17 cellular contexts compared by ENCODE assay signal in genomic region chr10:75450654-75451419, GRCh38. TPM values are rescaled to one million over a fixed set of nuclear protein-coding genes. Genes with fewer than 3 reads are reported as not detected.
DNase-seq lines count a peak whose midpoint lies in the region; TF ChIP-seq lines count a peak whose summit lies in the region.
"Had no signal": no experiment of that assay in that cellular context is flagged by ENCODE, and none has a peak within 500 bp of the region (broad histone marks: within the 10 kb centered on the region; RNA-seq: fewer than 3 reads in every experiment).

No MANE protein-coding gene starts in this region.

- H3K4me1 ChIP-seq in HUES64 (ENCODE audit: insufficient read depth, low read length) (peaks cover 39% of the 10 kb centered on the region), endocrine pancreas (ENCODE audit: control insufficient read depth, insufficient read depth, low read length) (no peaks in the 10 kb centered on the region), ovary (ENCODE audit: insufficient read depth) (peaks cover 10% of the 10 kb centered on the region), Peyer's patch (no peaks in the 10 kb centered on the region)

- intact Hi-C loops in ovary (cut with DNase I), result no loop called here

- DNase-seq in NCI-H1417 (lab: John Stamatoyannopoulos, UW), result peak in 2 of 3 experiments; percentile 53 to 79
- DNase-seq in NCI-H1417 treated with DMSO at 0.1 percent for 48 hours (lab: John Stamatoyannopoulos, UW), result no peak
- no peak for DNase-seq in neural crest cell (ENCODE audit: low read depth, low spot score)
- DNase-seq in NCI-H82 treated with DMSO at 0.1 percent for 48 hours (lab: John Stamatoyannopoulos, UW; ENCODE audit: unreplicated experiment), result no peak
- no peak for DNase-seq in ovary
- DNase-seq in Peyer's patch, result no peak
- DNase-seq: 8988T, C1 segment of cervical spinal cord, H7, KBM-7, NCI-H1048, NCI-H2029 treated with DMSO at 0.1 percent for 48 hours, NCI-H526, Right ventricle myocardium superior, SK-N-SH had no signal

- H3K36me3 Mint-ChIP-seq in neural crest cell (ENCODE audit: low read depth), result peaks cover 10% of the 10 kb centered on the region

- H3K4me3 ChIP-seq in HUES64 (ENCODE audit: low read length) (peak overlapping the region; percentile 10; the same call in 1 of the 2 replicates), endocrine pancreas (ENCODE audit: control insufficient read depth, insufficient read depth, low read length) (peak overlapping the region; percentile 28), ovary (no peak overlapping the region), Peyer's patch (no peak overlapping the region)

- H3K27ac ChIP-seq in HUES64 (ENCODE audit: low read depth, low read length), result no peak overlapping the region
- H3K27ac ChIP-seq in ovary, result peak overlapping the region in 1 of 2 donors; percentile 41
- H3K27ac ChIP-seq in Peyer's patch, result no peak overlapping the region

- no peak overlapping the region for H3K27ac Mint-ChIP-seq in neural crest cell (ENCODE audit: unreplicated experiment)

- TF ChIP-seq CTCF in neural crest cell (conservative IDR thresholded peaks at IDR 0.05) (no peak), ovary (IDR thresholded peaks at IDR 0.05) (no peak), Peyer's patch (IDR thresholded peaks at IDR 0.05) (no peak)

- H3K9me3 ChIP-seq in HUES64 (ENCODE audit: insufficient read depth, low read depth, low read length), result no peaks in the 10 kb centered on the region
- no peaks in the 10 kb centered on the region for H3K9me3 ChIP-seq in endocrine pancreas (ENCODE audit: control insufficient read depth, low read length)
- no peaks in the 10 kb centered on the region for H3K9me3 ChIP-seq in ovary
- no peaks in the 10 kb centered on the region for H3K9me3 ChIP-seq in Peyer's patch
- H3K9me3 ChIP-seq: SK-N-SH had no signal

- H3K27me3 ChIP-seq in HUES64 (ENCODE audit: insufficient read depth, low read length) (peaks cover 56% of the 10 kb centered on the region), endocrine pancreas (ENCODE audit: control insufficient read depth, insufficient read depth, low read length) (no peaks in the 10 kb centered on the region), ovary (no peaks in the 10 kb centered on the region), Peyer's patch (no peaks in the 10 kb centered on the region)

- H3K36me3 ChIP-seq in HUES64 (ENCODE audit: insufficient read depth, low read length) (no peaks in the 10 kb centered on the region), endocrine pancreas (ENCODE audit: control insufficient read depth, insufficient read depth, low read length) (no peaks in the 10 kb centered on the region), ovary (no peaks in the 10 kb centered on the region), Peyer's patch (no peaks in the 10 kb centered on the region)

- WGBS in HUES64, result 18% methylated on average over 15 of the region's 15 CpGs
- 92 to 95% (median 94%) methylated on average over 15 of the region's 15 CpGs for WGBS in ovary, 3 donors

- peaks cover 45% of the 10 kb centered on the region for H3K4me1 Mint-ChIP-seq in neural crest cell

- TF ChIP-seq POLR2A in ovary (IDR thresholded peaks at IDR 0.05) (no peak), Peyer's patch (IDR thresholded peaks at IDR 0.05) (no peak)

- H3K4me3 Mint-ChIP-seq in neural crest cell, result peak overlapping the region; percentile 15

- H3K9ac ChIP-seq in HUES64 (ENCODE audit: low read depth, low read length), result no peak overlapping the region
- no peak overlapping the region for H3K9ac ChIP-seq in endocrine pancreas (ENCODE audit: control insufficient read depth, insufficient read depth, low read length)
- H3K9ac ChIP-seq: SK-N-SH had no signal

- peaks cover 6% of the 10 kb centered on the region for H3K9me3 Mint-ChIP-seq in neural crest cell

- no peak for TF ChIP-seq EP300 in ovary (IDR thresholded peaks at IDR 0.05)

- H3K27me3 Mint-ChIP-seq in neural crest cell (ENCODE audit: low read depth), result peaks cover 3% of the 10 kb centered on the region

RNA-seq across cellular contexts. Expression of gene LRMDA, which starts 19.4 kb away (rescaled TPM):
- 0.55 TPM for polyA plus RNA-seq in HUES64 (2013, experiment 1 of 2)
- 1.3 TPM for polyA plus RNA-seq in HUES64 (2013, experiment 2 of 2)
- total RNA-seq in neural crest cell (0.98 and 3.1 TPM in 2 replicates), ovary (10 to 100 TPM; 14.8 to 30.7 (median 22.9) TPM), Peyer's patch (10 to 100 TPM in 1 of 4 donors, 1 to 10 TPM in 3; 1.4 to 23.1 (median 3.6) TPM)
- polyA plus RNA-seq in ovary, result 10 to 100 TPM; 20.6 to 25.9 TPM
- total RNA-seq: H7 had no signal

RNA-seq across cellular contexts. Expression of gene ZNF503, which starts 49.3 kb away (rescaled TPM):
- polyA plus RNA-seq in HUES64 (2013, experiment 1 of 2), result 7.1 TPM
- polyA plus RNA-seq in HUES64 (2013, experiment 2 of 2), result 13.3 TPM
- total RNA-seq in neural crest cell (14.6 and 15.9 TPM in 2 replicates), ovary (100 to 1,000 TPM in 3 of 7 donors, 10 to 100 TPM in 4; 33.4 to 221 (median 82.2) TPM), Peyer's patch (1 to 10 TPM; 5.2 to 9.1 (median 6.4) TPM)
- polyA plus RNA-seq in ovary, result 10 to 100 TPM; 21.1 to 86.1 TPM

Comparison
In these comparisons a context has a peak if more than half of its experiments do, and no peak if none do; other contexts are left out.
1. DNase-seq: peak in NCI-H1417 (2 of 3); none in NCI-H1417 treated with DMSO at 0.1 percent for 48 hours (single experiment), neural crest cell (single experiment), NCI-H82 treated with DMSO at 0.1 percent for 48 hours (single experiment), ovary (0 of 5) and Peyer's patch (0 of 3).
2. H3K4me3 ChIP-seq: peak in HUES64 (single experiment) and endocrine pancreas (single experiment); none in ovary (single experiment) and Peyer's patch (0 of 4).